ENCODE assay signal across 8 cellular contexts in genomic region chr7:50092579-50093411, GRCh38. TPM values are rescaled to one million over a fixed set of nuclear protein-coding genes. Genes with fewer than 3 reads are reported as not detected.
DNase-seq lines count a peak whose midpoint lies in the region; ATAC-seq and TF ChIP-seq lines count a peak whose summit lies in the region.

Gene ZPBP (minus strand): TSS chr7:50093246. CDS start chr7:50093194, 52 bp downstream.

- H3K4me1 Mint-ChIP-seq in natural killer cell treated with Interleukin-12 subunit alpha and Interleukin-12 subunit beta and Interleukin-15 and Interleukin-18, amount 100 ng/mL, for 72 hours (ENCODE audit: low read depth in 2 of 2) = peaks cover 3 to 9% of the 10 kb centered on the region in 2 donors

- H3K36me3 Mint-ChIP-seq in natural killer cell treated with Interleukin-12 subunit alpha and Interleukin-12 subunit beta and Interleukin-15 and Interleukin-18, amount 100 ng/mL, for 72 hours = no peaks in the 10 kb centered on the region

- no peak for TF ChIP-seq EP300 in suprapubic skin (IDR thresholded peaks at IDR 0.05)

- H3K4me3 ChIP-seq in BJ (ENCODE audit: low read depth, low read length) (peak within 1 kb of the TSS; percentile 11), esophagus (ENCODE audit: low read depth in 1 of 2, low read length in 2 of 2) (peak within 1 kb of the TSS; percentile 38 to 50), suprapubic skin (peak within 1 kb of the TSS; percentile 49)

- no peaks in the 10 kb centered on the region for H3K9me3 ChIP-seq in esophagus (ENCODE audit: control insufficient read depth in 2 of 2, insufficient read depth in 1 of 2, low read depth in 1 of 2, low read length in 1 of 2)
- no peaks in the 10 kb centered on the region for H3K9me3 ChIP-seq in suprapubic skin

- H3K9me3 Mint-ChIP-seq in natural killer cell treated with Interleukin-12 subunit alpha and Interleukin-12 subunit beta and Interleukin-15 and Interleukin-18, amount 100 ng/mL, for 72 hours = no peaks in the 10 kb centered on the region

- peaks cover 13 to 15% of the 10 kb centered on the region in 2 donors for H3K27me3 Mint-ChIP-seq in natural killer cell treated with Interleukin-12 subunit alpha and Interleukin-12 subunit beta and Interleukin-15 and Interleukin-18, amount 100 ng/mL, for 72 hours

- DNase-seq in BJ (ENCODE audit: low read depth) (no peak), NCI-H524 treated with DMSO at 0.1 percent for 48 hours (lab: John Stamatoyannopoulos, UW) (peak; percentile 5), suprapubic skin (ENCODE audit: low spot score in 2 of 2) (peak in 1 of 2 donors; percentile 77)
- peak; percentile 40 for DNase-seq in activated CD8-positive, alpha-beta memory T cell treated with anti-CD3 and anti-CD28 coated beads, Interleukin-2, amount 50 U/mL, for 1 hour (ENCODE audit: extremely low read depth)
- DNase-seq in natural killer cell treated with Interleukin-12 subunit alpha and Interleukin-12 subunit beta and Interleukin-15 and Interleukin-18, amount 100 ng/mL, for 72 hours (ENCODE audit: low spot score) = peak; percentile 68

- H3K27ac Mint-ChIP-seq in natural killer cell treated with Interleukin-12 subunit alpha and Interleukin-12 subunit beta and Interleukin-15 and Interleukin-18, amount 100 ng/mL, for 72 hours = peak within 1 kb of the TSS; percentile 46 to 88

- H3K27me3 ChIP-seq in BJ (ENCODE audit: control insufficient read depth, insufficient read depth, low read length) (no peaks in the 10 kb centered on the region), esophagus (ENCODE audit: control insufficient read depth in 1 of 2, insufficient read depth in 2 of 2, low read length in 2 of 2) (no peaks in the 10 kb centered on the region), suprapubic skin (no peaks in the 10 kb centered on the region)

- H3K36me3 ChIP-seq in BJ (ENCODE audit: control insufficient read depth, insufficient read depth, low read length) (no peaks in the 10 kb centered on the region), esophagus (ENCODE audit: control insufficient read depth in 2 of 2, insufficient read depth in 2 of 2, low read length in 1 of 2) (no peaks in the 10 kb centered on the region), suprapubic skin (no peaks in the 10 kb centered on the region)

- ATAC-seq in GM19025 (IDR thresholded peaks at IDR 0.05; ENCODE audit: low read depth, unreplicated experiment) (peak; percentile 44), HG03159 (IDR thresholded peaks at IDR 0.05; ENCODE audit: unreplicated experiment) (peak; percentile 76)
- peak; percentile 63 to 77 for ATAC-seq in natural killer cell treated with Interleukin-12 subunit alpha and Interleukin-12 subunit beta and Interleukin-15 and Interleukin-18, amount 100 ng/mL, for 72 hours

- H3K4me3 Mint-ChIP-seq in natural killer cell treated with Interleukin-12 subunit alpha and Interleukin-12 subunit beta and Interleukin-15 and Interleukin-18, amount 100 ng/mL, for 72 hours = peak within 1 kb of the TSS; percentile 81

- no peak for TF ChIP-seq POLR2A in suprapubic skin (IDR thresholded peaks at IDR 0.05)

- H3K4me1 ChIP-seq in esophagus (ENCODE audit: control insufficient read depth in 2 of 2, insufficient read depth in 2 of 2, low read length in 1 of 2) (no peaks in the 10 kb centered on the region), suprapubic skin (peaks cover 6% of the 10 kb centered on the region)

- POLR2A ChIA-PET in BJ (lab: Charles Lee) = no interaction called here

- H3K27ac ChIP-seq in esophagus (ENCODE audit: low read depth in 2 of 2, low read length in 1 of 2) (no peak within 1 kb of the TSS), suprapubic skin (no peak within 1 kb of the TSS)

- TF ChIP-seq CTCF in BJ (IDR thresholded peaks at IDR 0.05; ENCODE audit: insufficient read depth, low read depth, low read length) (peak; percentile 65), suprapubic skin (IDR thresholded peaks at IDR 0.05) (peak; percentile 45 to 52)

- 16% methylated on average over 44 to 51 of the region's 51 CpGs for WGBS in esophagus, 2 donors
- 12% methylated on average over 27 of the region's 51 CpGs for whole genome bisulfite sequencing in suprapubic skin

- CTCF ChIA-PET in BJ (lab: Yijun Ruan, JAX) = interaction anchor here (0.6 to 1.4 kb wide), 9 partner anchors 10 to 1662 kb away, joined by 3 to 4 read pairs (median 3); no protein-coding TSS in a partner anchor

RNA-seq across cellular contexts. Expression of gene ZPBP, which starts in this region (rescaled TPM):
- polyA plus RNA-seq in BJ (2011; rRNA removed) (not detected in 2 replicates), esophagus (not detected)
- polyA minus RNA-seq in BJ (2011; rRNA and poly(A)+ RNA removed) = not detected in 2 replicates
- not detected for total RNA-seq in natural killer cell treated with Interleukin-12 subunit alpha and Interleukin-12 subunit beta and Interleukin-15 and Interleukin-18, amount 100 ng/mL, for 72 hours
- under 1 TPM in 1 of 4 donors, not detected in 3; 0.49 TPM for total RNA-seq in suprapubic skin

Comparison
In these comparisons a context has a peak if more than half of its experiments do, and no peak if none do; other contexts are left out.
1. Peak in DNase-seq and ATAC-seq in natural killer cell treated with Interleukin-12 subunit alpha and Interleukin-12 subunit beta and Interleukin-15 and Interleukin-18, amount 100 ng/mL, for 72 hours; RNA of the gene not detected or under 1 TPM.